ENCODE assay signal across 18 cellular contexts in the genomic region with DNA sequence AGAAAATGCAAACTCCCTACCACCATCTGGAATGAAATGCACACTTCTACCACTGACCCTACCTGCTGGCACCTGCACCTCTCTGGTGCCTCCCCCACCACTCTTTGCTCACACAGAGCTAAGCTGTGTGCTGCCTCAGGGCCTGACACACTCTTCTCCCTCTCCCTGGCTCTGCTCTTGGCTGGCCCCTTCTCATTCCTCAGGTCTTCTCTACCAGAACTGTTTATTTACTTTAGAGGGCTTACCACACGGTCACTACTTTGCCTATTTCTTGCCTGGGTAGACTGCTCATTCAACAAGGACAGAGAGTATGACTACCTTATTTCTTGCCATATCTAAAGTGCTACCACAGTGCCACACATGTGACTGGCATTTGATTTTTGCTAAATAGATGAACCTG. TPM values are rescaled to one million over a fixed set of nuclear protein-coding genes. Genes with fewer than 3 reads are reported as not detected.
DNase-seq lines count a peak whose midpoint lies in the region; ATAC-seq and TF ChIP-seq lines count a peak whose summit lies in the region.
"Had no signal": no experiment of that assay in that cellular context is flagged by ENCODE, and none has a peak within 500 bp of the region (broad histone marks: within the 10 kb centered on the region; RNA-seq: fewer than 3 reads in every experiment).

No MANE protein-coding gene starts in this region.

- H3K27ac ChIP-seq in thyroid gland, result peak overlapping the region; percentile 94 to 98 (median 95)
- H3K27ac ChIP-seq: esophagus muscularis mucosa, PC-9, sigmoid colon, vagina had no signal

- no peak overlapping the region for H3K4me3 Mint-ChIP-seq in activated naive CD8-positive, alpha-beta T cell treated with anti-CD3 and anti-CD28 coated beads, Interleukin-2, amount 10 ng/mL, durations not matched to agents 7 days and 5 days
- no peak overlapping the region for H3K4me3 Mint-ChIP-seq in activated naive CD8-positive, alpha-beta T cell treated with anti-CD3 and anti-CD28 coated beads, Interleukin-2, amount 50 U/mL, for 24 hours
- peak overlapping the region in 3 of 5 donors; percentile 18 to 22 (median 18) for H3K4me3 Mint-ChIP-seq in immature natural killer cell
- H3K4me3 Mint-ChIP-seq: T-helper 1 cell treated with Interleukin-12 subunit alpha and Interleukin-12 subunit beta and Interleukin-4 antibody, amounts not matched to agents 30 μg/mL and 1 μg/mL, for 36 hours had no signal

- H3K9me3 ChIP-seq in MG63 (no peaks in the 10 kb centered on the region), thyroid gland (no peaks in the 10 kb centered on the region)
- H3K9me3 ChIP-seq: esophagus muscularis mucosa, sigmoid colon, vagina had no signal

- no peaks in the 10 kb centered on the region for H3K27me3 Mint-ChIP-seq in activated naive CD8-positive, alpha-beta T cell treated with anti-CD3 and anti-CD28 coated beads, Interleukin-2, amount 10 ng/mL, durations not matched to agents 7 days and 5 days
- H3K27me3 Mint-ChIP-seq in activated naive CD8-positive, alpha-beta T cell treated with anti-CD3 and anti-CD28 coated beads, Interleukin-2, amount 50 U/mL, for 24 hours, result no peaks in the 10 kb centered on the region
- peaks cover 8 to 10% (median 9%) of the 10 kb centered on the region in 3 donors for H3K27me3 Mint-ChIP-seq in immature natural killer cell (ENCODE audit: low read depth in 3 of 3)

- peak in 1 of 2 donors; percentile 13 for TF ChIP-seq POLR2A in thyroid gland (IDR thresholded peaks at IDR 0.05)

- H3K27me3 ChIP-seq in MG63, result peaks cover 8% of the 10 kb centered on the region
- H3K27me3 ChIP-seq in thyroid gland, result no peaks in the 10 kb centered on the region
- H3K27me3 ChIP-seq: esophagus muscularis mucosa, sigmoid colon, vagina had no signal

- POLR2A ChIA-PET in activated naive CD8-positive, alpha-beta T cell treated with anti-CD3 and anti-CD28 coated beads, Interleukin-2, amount 10 ng/mL, durations not matched to agents 7 days and 5 days (lab: Charles Lee), result no interaction called here

- H3K4me1 ChIP-seq in thyroid gland, result peaks cover 59 to 65% of the 10 kb centered on the region in 2 donors

- H3K36me3 ChIP-seq in MG63 (peaks cover 56% of the 10 kb centered on the region), thyroid gland (no peaks in the 10 kb centered on the region)

- no peak for TF ChIP-seq CTCF in thyroid gland (IDR thresholded peaks at IDR 0.05)
- no peak for TF ChIP-seq CTCF in GM20000 (IDR thresholded peaks at IDR 0.05; ENCODE audit: extremely low read depth, missing control alignments)

- H3K4me1 Mint-ChIP-seq in activated naive CD8-positive, alpha-beta T cell treated with anti-CD3 and anti-CD28 coated beads, Interleukin-2, amount 10 ng/mL, durations not matched to agents 7 days and 5 days, result peaks cover 59% of the 10 kb centered on the region
- peaks cover 77% of the 10 kb centered on the region for H3K4me1 Mint-ChIP-seq in activated naive CD8-positive, alpha-beta T cell treated with anti-CD3 and anti-CD28 coated beads, Interleukin-2, amount 50 U/mL, for 24 hours
- peaks cover 74 to 87% of the 10 kb centered on the region in 2 donors for H3K4me1 Mint-ChIP-seq in immature natural killer cell

- ATAC-seq in activated naive CD8-positive, alpha-beta T cell treated with anti-CD3 and anti-CD28 coated beads, Interleukin-2, amount 10 ng/mL, durations not matched to agents 7 days and 5 days (ENCODE audit: low read depth), result no peak
- no peak for ATAC-seq in activated naive CD8-positive, alpha-beta T cell treated with anti-CD3 and anti-CD28 coated beads, Interleukin-2, amount 50 U/mL, for 24 hours
- ATAC-seq in GM21367 (IDR thresholded peaks at IDR 0.05; ENCODE audit: unreplicated experiment) (no peak), Right ventricle myocardium inferior (no peak)
- ATAC-seq: left ventricle myocardium superior had no signal

- DNase-seq in activated naive CD8-positive, alpha-beta T cell treated with anti-CD3 and anti-CD28 coated beads, Interleukin-2, amount 10 ng/mL, durations not matched to agents 7 days and 5 days, result no peak
- no peak for DNase-seq in activated naive CD8-positive, alpha-beta T cell treated with anti-CD3 and anti-CD28 coated beads, Interleukin-2, amount 50 U/mL, for 24 hours
- DNase-seq in MG63, result peak; percentile 26
- no peak for DNase-seq in immature natural killer cell
- peak; percentile 85 to 87 for DNase-seq in thyroid gland
- no peak for DNase-seq in GM20000 (ENCODE audit: low spot score)
- no peak for DNase-seq in Right ventricle myocardium inferior (ENCODE audit: missing footprints)
- DNase-seq: hippocampal formation; left ventricle myocardium superior; NCI-H1930; NCI-H524; PC-9; sigmoid colon; stimulated activated naive CD4-positive, alpha-beta T cell had no signal

- H3K9me3 Mint-ChIP-seq in activated naive CD8-positive, alpha-beta T cell treated with anti-CD3 and anti-CD28 coated beads, Interleukin-2, amount 10 ng/mL, durations not matched to agents 7 days and 5 days, result no peaks in the 10 kb centered on the region
- H3K9me3 Mint-ChIP-seq in activated naive CD8-positive, alpha-beta T cell treated with anti-CD3 and anti-CD28 coated beads, Interleukin-2, amount 50 U/mL, for 24 hours, result no peaks in the 10 kb centered on the region
- H3K9me3 Mint-ChIP-seq in immature natural killer cell, result no peaks in the 10 kb centered on the region
- H3K9me3 Mint-ChIP-seq: T-helper 1 cell treated with Interleukin-12 subunit alpha and Interleukin-12 subunit beta and Interleukin-4 antibody, amounts not matched to agents 30 μg/mL and 1 μg/mL, for 36 hours had no signal

- intact Hi-C loops in thyroid gland (cut with DNase I) (no loop called here), Right ventricle myocardium inferior (cut with DNase I) (no loop called here)

- peak overlapping the region; percentile 49 for H3K27ac Mint-ChIP-seq in activated naive CD8-positive, alpha-beta T cell treated with anti-CD3 and anti-CD28 coated beads, Interleukin-2, amount 10 ng/mL, durations not matched to agents 7 days and 5 days
- H3K27ac Mint-ChIP-seq in activated naive CD8-positive, alpha-beta T cell treated with anti-CD3 and anti-CD28 coated beads, Interleukin-2, amount 50 U/mL, for 24 hours, result no peak overlapping the region
- H3K27ac Mint-ChIP-seq in immature natural killer cell, result peak overlapping the region in 4 of 6 donors; percentile 46 to 88 (median 61)
- H3K27ac Mint-ChIP-seq: T-helper 1 cell treated with Interleukin-12 subunit alpha and Interleukin-12 subunit beta and Interleukin-4 antibody, amounts not matched to agents 30 μg/mL and 1 μg/mL, for 36 hours had no signal

- H3K36me3 Mint-ChIP-seq in activated naive CD8-positive, alpha-beta T cell treated with anti-CD3 and anti-CD28 coated beads, Interleukin-2, amount 10 ng/mL, durations not matched to agents 7 days and 5 days, result peaks cover 35% of the 10 kb centered on the region
- peaks cover 40% of the 10 kb centered on the region for H3K36me3 Mint-ChIP-seq in activated naive CD8-positive, alpha-beta T cell treated with anti-CD3 and anti-CD28 coated beads, Interleukin-2, amount 50 U/mL, for 24 hours (ENCODE audit: low read depth)
- H3K36me3 Mint-ChIP-seq in immature natural killer cell, result peaks cover 5 to 21% (median 15%) of the 10 kb centered on the region in 3 donors

- H3K4me3 ChIP-seq in MG63, result no peak overlapping the region
- no peak overlapping the region for H3K4me3 ChIP-seq in thyroid gland (replicated peaks in 1 of 3)
- H3K4me3 ChIP-seq: esophagus muscularis mucosa, PC-9, sigmoid colon, vagina had no signal

- 23 to 32% methylated on average over 1 of the region's 1 CpG for WGBS in thyroid gland, 2 donors

RNA-seq across cellular contexts. Expression of gene REEP5, which starts 3.3 kb away (rescaled TPM):
- total RNA-seq in activated naive CD8-positive, alpha-beta T cell treated with anti-CD3 and anti-CD28 coated beads, Interleukin-2, amount 10 ng/mL, durations not matched to agents 7 days and 5 days, result 10 to 100 TPM; 59.0 to 65.8 TPM
- 18.5 and 25.3 TPM in 2 replicates for total RNA-seq in MG63 (2014; rRNA removed; shearing (Covaris generic); ENCODE audit: low replicate concordance)
- polyA plus RNA-seq in immature natural killer cell, result 100 to 1,000 TPM in 2 of 3 donors, 10 to 100 TPM in 1; 94.8 to 148 (median 103) TPM
- total RNA-seq in thyroid gland (100 to 1,000 TPM; 169 to 300 (median 231) TPM), Right ventricle myocardium inferior (125 TPM)

RNA-seq across cellular contexts. Expression of gene SRP19, which starts 57.6 kb away (rescaled TPM):
- total RNA-seq in activated naive CD8-positive, alpha-beta T cell treated with anti-CD3 and anti-CD28 coated beads, Interleukin-2, amount 10 ng/mL, durations not matched to agents 7 days and 5 days, result 10 to 100 TPM; 51.2 to 57.0 TPM
- total RNA-seq in MG63 (2014; rRNA removed; shearing (Covaris generic); ENCODE audit: low replicate concordance), result 90.4 and 208 TPM in 2 replicates
- 100 to 1,000 TPM; 109 to 176 (median 154) TPM for polyA plus RNA-seq in immature natural killer cell
- total RNA-seq in thyroid gland, result 10 to 100 TPM; 54.5 to 82.6 (median 76.5) TPM
- 24.8 TPM for total RNA-seq in Right ventricle myocardium inferior

RNA-seq across cellular contexts. Expression of gene DCP2, which starts 57.9 kb away (rescaled TPM):
- total RNA-seq in activated naive CD8-positive, alpha-beta T cell treated with anti-CD3 and anti-CD28 coated beads, Interleukin-2, amount 10 ng/mL, durations not matched to agents 7 days and 5 days, result 100 to 1,000 TPM; 106 to 113 TPM
- 12.6 and 34.4 TPM in 2 replicates for total RNA-seq in MG63 (2014; rRNA removed; shearing (Covaris generic); ENCODE audit: low replicate concordance)
- polyA plus RNA-seq in immature natural killer cell, result 10 to 100 TPM; 31.6 to 70.6 (median 35.9) TPM
- 10 to 100 TPM; 26.2 to 34.5 (median 27.5) TPM for total RNA-seq in thyroid gland
- 18.1 TPM for total RNA-seq in Right ventricle myocardium inferior

Comparison
In these comparisons a context has a peak if more than half of its experiments do, and no peak if none do; other contexts are left out.
1. DNase-seq: peak in MG63 (single experiment) and thyroid gland (2 of 2); none in activated naive CD8-positive, alpha-beta T cell treated with anti-CD3 and anti-CD28 coated beads, Interleukin-2, amount 10 ng/mL, durations not matched to agents 7 days and 5 days (single experiment), activated naive CD8-positive, alpha-beta T cell treated with anti-CD3 and anti-CD28 coated beads, Interleukin-2, amount 50 U/mL, for 24 hours (single experiment), immature natural killer cell (0 of 3), GM20000 (single experiment) and Right ventricle myocardium inferior (single experiment).
2. H3K4me3 Mint-ChIP-seq: peak in immature natural killer cell (3 of 5); none in activated naive CD8-positive, alpha-beta T cell treated with anti-CD3 and anti-CD28 coated beads, Interleukin-2, amount 10 ng/mL, durations not matched to agents 7 days and 5 days (single experiment) and activated naive CD8-positive, alpha-beta T cell treated with anti-CD3 and anti-CD28 coated beads, Interleukin-2, amount 50 U/mL, for 24 hours (single experiment).